Comparison of ENCODE assay signal across 1 cellular context in the genomic region with DNA sequence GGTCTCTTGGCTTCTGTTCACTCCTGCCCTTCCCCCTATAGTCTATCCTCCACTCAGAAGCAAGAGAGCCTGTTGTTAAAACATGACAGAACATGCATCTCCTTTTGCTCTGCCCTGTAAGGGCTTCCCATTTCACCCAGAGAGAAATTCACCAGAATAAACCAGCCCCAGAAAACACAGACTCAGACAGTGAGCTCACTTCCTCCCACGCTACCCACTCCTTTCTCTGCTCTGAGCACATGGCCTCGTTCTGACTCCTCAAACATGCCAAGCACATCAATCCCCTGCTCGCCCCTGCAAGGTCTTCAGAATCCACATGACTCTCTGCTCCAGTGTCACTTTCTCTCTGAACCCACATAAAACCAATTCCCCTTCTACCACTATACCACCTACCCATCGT.
TF ChIP-seq lines count a peak whose summit lies in the region.

No MANE protein-coding gene starts in this region.

TF ChIP-seq in HCT116, 20 proteins besides CTCF, POLR2A, EP300 and RAD21 (continued from another document):
- TF ChIP-seq, protein P1, sequence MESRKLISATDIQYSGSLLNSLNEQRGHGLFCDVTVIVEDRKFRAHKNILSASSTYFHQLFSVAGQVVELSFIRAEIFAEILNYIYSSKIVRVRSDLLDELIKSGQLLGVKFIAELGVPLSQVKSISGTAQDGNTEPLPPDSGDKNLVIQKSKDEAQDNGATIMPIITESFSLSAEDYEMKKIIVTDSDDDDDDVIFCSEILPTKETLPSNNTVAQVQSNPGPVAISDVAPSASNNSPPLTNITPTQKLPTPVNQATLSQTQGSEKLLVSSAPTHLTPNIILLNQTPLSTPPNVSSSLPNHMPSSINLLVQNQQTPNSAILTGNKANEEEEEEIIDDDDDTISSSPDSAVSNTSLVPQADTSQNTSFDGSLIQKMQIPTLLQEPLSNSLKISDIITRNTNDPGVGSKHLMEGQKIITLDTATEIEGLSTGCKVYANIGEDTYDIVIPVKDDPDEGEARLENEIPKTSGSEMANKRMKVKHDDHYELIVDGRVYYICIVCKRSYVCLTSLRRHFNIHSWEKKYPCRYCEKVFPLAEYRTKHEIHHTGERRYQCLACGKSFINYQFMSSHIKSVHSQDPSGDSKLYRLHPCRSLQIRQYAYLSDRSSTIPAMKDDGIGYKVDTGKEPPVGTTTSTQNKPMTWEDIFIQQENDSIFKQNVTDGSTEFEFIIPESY (IDR thresholded peaks at IDR 0.05; ENCODE audit: extremely low read depth, insufficient replicate concordance, low read length), result no peak
- no peak for TF ChIP-seq EGR1 (IDR thresholded peaks at IDR 0.05; ENCODE audit: low read depth)
TF ChIP-seq in HCT116: peak in this region for 0.
